Comparison of ENCODE assay signal across 9 cellular contexts in genomic region chr17:5706835-5707234, GRCh38.
DNase-seq lines count a peak whose midpoint lies in the region; ATAC-seq, FAIRE-seq and TF ChIP-seq lines count a peak whose summit lies in the region.
"Had no signal": no experiment of that assay in that cellular context is flagged by ENCODE, and none has a peak within 500 bp of the region (broad histone marks: within the 10 kb centered on the region; RNA-seq: fewer than 3 reads in every experiment).

No MANE protein-coding gene starts in this region.

- H3K27ac ChIP-seq in VCaP, result no peak overlapping the region
- no peak overlapping the region for H3K27ac ChIP-seq in HepG2 (ENCODE audit: extremely low read length, insufficient read depth, low read length)
- H3K27ac ChIP-seq: epithelial cell of prostate had no signal

- no peaks in the 10 kb centered on the region for H3K36me3 ChIP-seq in HepG2 (replicated peaks in 1 of 2; ENCODE audit: control insufficient read depth in 1 of 2, insufficient read depth in 2 of 2, low read length in 2 of 2)

- ATAC-seq in HepG2 (peak; percentile 79), GM18519 (IDR thresholded peaks at IDR 0.05; ENCODE audit: low FRiP score, unreplicated experiment) (no peak), GM18909 (IDR thresholded peaks at IDR 0.05; ENCODE audit: poor library complexity, unreplicated experiment) (no peak)

- no peaks in the 10 kb centered on the region for H3K4me1 ChIP-seq in HepG2 (ENCODE audit: insufficient read depth, low read length)

- TF ChIP-seq EP300 in HepG2 (IDR thresholded peaks at IDR 0.05; ENCODE audit: low read depth in 2 of 2, low read length in 2 of 2), result no peak
- no peak for TF ChIP-seq EP300 in HepG2 (CRISPR knock-in tag; IDR thresholded peaks at IDR 0.05; ENCODE audit: borderline replicate concordance)

- no peak overlapping the region for H3K4me2 ChIP-seq in HepG2 (ENCODE audit: low read depth, low read length)

- no peaks in the 10 kb centered on the region for H4K20me1 ChIP-seq in HepG2 (ENCODE audit: insufficient read depth, low read length)

- no TSS peak for BruUV-seq in HepG2 (replicated peaks; lab: Mats Ljungman, UMichigan)

- 0% methylated on average over 3 of the region's 3 CpGs for WGBS in HepG2 (ENCODE audit: low lambda C conversion rate)

- no peaks in the 10 kb centered on the region for H3K27me3 ChIP-seq in HepG2 (ENCODE audit: control insufficient read depth in 1 of 2, insufficient read depth in 2 of 2, low read length in 2 of 2)

- H3K9me3 ChIP-seq in HepG2 (ENCODE audit: low read length), result no peaks in the 10 kb centered on the region

- H3K4me3 ChIP-seq in cardiac fibroblast (replicated peaks in 1 of 2; ENCODE audit: low read depth in 2 of 2, low read length in 2 of 2) (no peak overlapping the region), HepG2 (replicated peaks in 1 of 3; ENCODE audit: insufficient read depth in 1 of 3, low read depth in 2 of 3, low read length in 3 of 3) (no peak overlapping the region)

- H2AFZ ChIP-seq in HepG2 (ENCODE audit: low read length), result no peak overlapping the region

- TF ChIP-seq CTCF in GM12801 (IDR thresholded peaks at IDR 0.05; ENCODE audit: extremely low read depth, insufficient read length) (peak; percentile 19), VCaP (conservative IDR thresholded peaks at IDR 0.05) (peak; percentile 78), cardiac fibroblast (IDR thresholded peaks at IDR 0.05; ENCODE audit: low read depth, low read length) (peak; percentile 84), HepG2 (CRISPR knock-in tag; IDR thresholded peaks at IDR 0.05) (peak; percentile 79)

- no peak overlapping the region for H3K9ac ChIP-seq in HepG2 (ENCODE audit: insufficient read depth, low read depth, low read length)

- peak; percentile 75 for DNase-seq in NCI-H146 (lab: John Stamatoyannopoulos, UW)
- DNase-seq in cardiac fibroblast (ENCODE audit: low read depth in 2 of 2), result peak; percentile 63 to 69
- peak; percentile 35 for DNase-seq in HepG2 (ENCODE audit: low spot score)
- DNase-seq in stimulated activated CD4-positive, alpha-beta T cell treated with anti-CD3 and anti-CD28 coated beads, TNF-alpha, amount 100 ng/mL, for 1 hour (ENCODE audit: low read depth in 3 of 3, low spot score in 1 of 3), result peak; percentile 3 to 41 (median 28)

- POLR2A ChIA-PET in HepG2 (lab: Yijun Ruan, JAX), result no interaction called here

- CTCF ChIA-PET in HepG2 (lab: Yijun Ruan, JAX; ENCODE audit: low intra/inter-chr PET ratio, low total read pairs), result interaction anchor here (1.2 to 1.6 kb wide), 3 partner anchors 94 to 119 kb away, joined by 4 to 6 read pairs (median 5); no protein-coding TSS in a partner anchor

- H3K79me2 ChIP-seq in HepG2 (ENCODE audit: insufficient read depth, low read length), result no peaks in the 10 kb centered on the region

- in situ Hi-C loops in HepG2 (cut with HindIII; ENCODE audit: extremely low pct_ligation_motif_present, low pct_unique_long_range_greater_than_20kb), result loop anchor here (5.0 to 25.0 kb wide), 2 partner anchors 120 to 705 kb away; no protein-coding TSS in a partner anchor

- intact Hi-C loops in HepG2 (cut with micrococcal nuclease; ENCODE audit: unreplicated experiment), result loop anchor here (2.0 to 10.0 kb wide), 3 partner anchors 94 to 715 kb away; partner anchors contain the start of gene NLRP1

- FAIRE-seq in HepG2 (lab: Jason Lieb, UNC), result peak; percentile 64

- no peak for TF ChIP-seq POLR2A in HepG2 (IDR thresholded peaks at IDR 0.05; ENCODE audit: insufficient read depth in 1 of 2, low read depth in 2 of 2, low read length in 2 of 2)

- TF ChIP-seq RAD21 in HepG2 (CRISPR knock-in tag; IDR thresholded peaks at IDR 0.05), result no peak

TF ChIP-seq in HepG2, 621 proteins besides CTCF, POLR2A, EP300 and RAD21:
- TF ChIP-seq XRCC5 (optimal IDR thresholded peaks at IDR 0.05; ENCODE audit: low read length) (peak; percentile 53), NONO (IDR thresholded peaks at IDR 0.05) (no peak), NONO (CRISPR knock-in tag; conservative IDR thresholded peaks at IDR 0.05) (0 out of 2 replicates have a peak, but pooled peaks have one; percentile 28), ZNF205 (CRISPR knock-in tag; IDR thresholded peaks at IDR 0.05) (no peak), ZSCAN20 (CRISPR knock-in tag; IDR thresholded peaks at IDR 0.05; ENCODE audit: borderline replicate concordance) (no peak), KDM2A (CRISPR knock-in tag; IDR thresholded peaks at IDR 0.05; ENCODE audit: borderline replicate concordance, low read depth) (peak; percentile 63; the same call in 1 of the 2 replicates), SMC3 (IDR thresholded peaks at IDR 0.05; ENCODE audit: low read length) (peak; percentile 73; the same call in 1 of the 2 replicates), STAG1 (CRISPR knock-in tag; IDR thresholded peaks at IDR 0.05) (peak; percentile 61), TEAD3 (CRISPR knock-in tag; optimal IDR thresholded peaks at IDR 0.05; ENCODE audit: borderline replicate concordance) (peak; percentile 39)

Comparison
In these comparisons a context has a peak if more than half of its experiments do, and no peak if none do; other contexts are left out.
1. CTCF ChIP-seq: peak in every context shown above with its lines; median percentile 84 in cardiac fibroblast; 79 in HepG2; 78 in VCaP; 19 in GM12801.